ENCODE assay signal across 13 cellular contexts in the genomic region with DNA sequence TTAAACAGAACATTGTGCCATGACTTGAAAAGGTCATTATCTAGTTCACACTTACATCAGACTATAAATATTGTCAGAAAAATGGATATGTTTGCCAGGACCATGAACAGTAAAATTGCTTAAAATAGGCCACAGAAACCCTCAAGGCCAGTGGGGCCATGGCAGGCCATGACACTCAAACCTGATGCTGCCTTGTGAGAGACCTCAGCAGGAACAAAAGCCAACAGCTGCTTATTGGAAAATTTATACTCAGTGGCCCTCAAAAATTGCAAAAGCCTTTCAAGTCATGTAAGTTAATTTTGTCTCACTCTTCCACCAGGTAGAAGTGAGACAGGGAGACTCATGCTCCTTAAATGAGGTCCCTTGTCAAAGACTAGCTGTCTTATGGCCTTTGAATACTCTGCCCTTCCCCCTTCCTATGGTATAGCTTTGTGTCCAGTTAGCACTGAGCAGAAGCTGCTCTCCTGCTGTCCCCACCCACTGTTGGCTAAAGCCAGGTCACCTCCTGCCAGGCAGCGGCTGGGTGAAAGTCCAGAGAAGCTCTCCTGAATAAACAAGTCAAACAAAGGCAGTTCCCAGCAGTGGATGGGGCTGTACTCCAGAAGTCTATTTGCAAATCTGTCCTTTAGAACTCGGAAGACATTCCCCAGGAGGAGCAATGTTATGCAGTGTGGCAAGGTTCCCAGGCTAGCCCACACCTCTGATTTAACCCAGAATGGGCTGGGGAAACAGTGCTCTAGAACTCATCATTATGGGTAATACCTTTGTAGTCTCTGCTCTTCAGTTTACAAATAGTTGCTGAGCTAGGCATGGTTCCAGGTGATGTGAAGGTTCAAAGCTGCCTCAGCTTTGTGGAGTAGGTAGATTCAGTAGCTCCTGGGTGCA. TPM values are rescaled to one million over a fixed set of nuclear protein-coding genes. Genes with fewer than 3 reads are reported as not detected.
DNase-seq lines count a peak whose midpoint lies in the region; ATAC-seq and TF ChIP-seq lines count a peak whose summit lies in the region.
"Had no signal": no experiment of that assay in that cellular context is flagged by ENCODE, and none has a peak within 500 bp of the region (broad histone marks: within the 10 kb centered on the region; RNA-seq: fewer than 3 reads in every experiment).

No MANE protein-coding gene starts in this region.

- intact Hi-C loops in left ventricle myocardium inferior (cut with micrococcal nuclease): loop anchor here (10.0 kb wide), 2 partner anchors 352 to 462 kb away; no protein-coding TSS in a partner anchor

- H3K27ac ChIP-seq in left ventricle myocardium inferior (replicated peaks): peak overlapping the region; percentile 64
- H3K27ac ChIP-seq: neural progenitor cell had no signal

- H3K9me3 ChIP-seq in left ventricle myocardium inferior (replicated peaks): peaks cover 6% of the 10 kb centered on the region
- no peaks in the 10 kb centered on the region for H3K9me3 ChIP-seq in HAP-1

- no peak for TF ChIP-seq CTCF in WTC11 (IDR thresholded peaks at IDR 0.05)
- no peak for TF ChIP-seq CTCF in left ventricle myocardium inferior (IDR thresholded peaks at IDR 0.05; ENCODE audit: borderline replicate concordance)

- CTCF ChIA-PET in WTC11 (lab: Charles Lee): interaction anchor here (0.5 to 5.1 kb wide), 4 partner anchors 16 to 61 kb away, joined by 3 to 36 read pairs (median 19); a partner anchor contains a TSS

- H3K4me3 Mint-ChIP-seq in WTC11: no peak overlapping the region
- H3K4me3 Mint-ChIP-seq: neural progenitor cell had no signal

- H3K4me3 ChIP-seq in left ventricle myocardium inferior: no peak overlapping the region
- H3K4me3 ChIP-seq in HAP-1: no peak overlapping the region
- H3K4me3 ChIP-seq: GM12878, neural progenitor cell had no signal

- H3K4me1 ChIP-seq in left ventricle myocardium inferior: peaks cover 60% of the 10 kb centered on the region
- H3K4me1 ChIP-seq in HAP-1: peaks cover 20% of the 10 kb centered on the region

- in situ Hi-C loops in HAP-1 (cut with MboI; ENCODE audit: low sequenced_read_pairs): loop anchor here (10.0 kb wide), 1 partner anchor 408 kb away; no protein-coding TSS in a partner anchor

- H3K27me3 Mint-ChIP-seq in WTC11 (ENCODE audit: low read depth): no peaks in the 10 kb centered on the region

- H3K27me3 ChIP-seq in left ventricle myocardium inferior (ENCODE audit: low read depth) (no peaks in the 10 kb centered on the region), HAP-1 (ENCODE audit: low read depth) (no peaks in the 10 kb centered on the region)
- H3K27me3 ChIP-seq: neural progenitor cell had no signal

- H3K36me3 ChIP-seq in left ventricle myocardium inferior (no peaks in the 10 kb centered on the region), HAP-1 (replicated peaks) (no peaks in the 10 kb centered on the region)
- H3K36me3 ChIP-seq: neural progenitor cell had no signal

- H3K36me3 Mint-ChIP-seq in WTC11: no peaks in the 10 kb centered on the region; the same call in 1 of the 2 replicates
- H3K36me3 Mint-ChIP-seq: neural progenitor cell had no signal

- H3K9me3 Mint-ChIP-seq in WTC11: peaks cover 7% of the 10 kb centered on the region

- POLR2A ChIA-PET in WTC11 (lab: Charles Lee): no interaction called here

- peaks cover 46% of the 10 kb centered on the region for H3K4me1 Mint-ChIP-seq in WTC11

- DNase-seq in DMS53 (lab: John Stamatoyannopoulos, UW) (peak; percentile 89), WTC11 (ENCODE audit: low spot score) (no peak), left ventricle myocardium inferior (peak; percentile 27), renal cortical epithelial cell (ENCODE audit: low read depth) (peak; percentile 68), HAP-1 (ENCODE audit: low spot score in 2 of 2) (no peak), MV-4-11 (lab: John Stamatoyannopoulos, UW) (no peak), NCI-H82 treated with DMSO at 0.1 percent for 48 hours (lab: John Stamatoyannopoulos, UW; ENCODE audit: unreplicated experiment) (no peak)
- DNase-seq: activated CD4-positive, alpha-beta T cell treated with anti-CD3 and anti-CD28 coated beads, Interleukin-2, amount 50 U/mL, for 4 hours; amygdala; NCI-H187 had no signal

- H3K27ac Mint-ChIP-seq in WTC11: no peak overlapping the region
- H3K27ac Mint-ChIP-seq: neural progenitor cell had no signal

- ATAC-seq in WTC11 (no peak), GM21825 (IDR thresholded peaks at IDR 0.05; ENCODE audit: unreplicated experiment) (no peak)
- ATAC-seq: GM12878 had no signal

TF ChIP-seq in WTC11, 78 proteins besides CTCF, POLR2A, EP300 and RAD21:
- TF ChIP-seq ZNF423 (CRISPR knock-in tag; IDR thresholded peaks at IDR 0.05): peak; percentile 83
- TF ChIP-seq, protein P1, sequence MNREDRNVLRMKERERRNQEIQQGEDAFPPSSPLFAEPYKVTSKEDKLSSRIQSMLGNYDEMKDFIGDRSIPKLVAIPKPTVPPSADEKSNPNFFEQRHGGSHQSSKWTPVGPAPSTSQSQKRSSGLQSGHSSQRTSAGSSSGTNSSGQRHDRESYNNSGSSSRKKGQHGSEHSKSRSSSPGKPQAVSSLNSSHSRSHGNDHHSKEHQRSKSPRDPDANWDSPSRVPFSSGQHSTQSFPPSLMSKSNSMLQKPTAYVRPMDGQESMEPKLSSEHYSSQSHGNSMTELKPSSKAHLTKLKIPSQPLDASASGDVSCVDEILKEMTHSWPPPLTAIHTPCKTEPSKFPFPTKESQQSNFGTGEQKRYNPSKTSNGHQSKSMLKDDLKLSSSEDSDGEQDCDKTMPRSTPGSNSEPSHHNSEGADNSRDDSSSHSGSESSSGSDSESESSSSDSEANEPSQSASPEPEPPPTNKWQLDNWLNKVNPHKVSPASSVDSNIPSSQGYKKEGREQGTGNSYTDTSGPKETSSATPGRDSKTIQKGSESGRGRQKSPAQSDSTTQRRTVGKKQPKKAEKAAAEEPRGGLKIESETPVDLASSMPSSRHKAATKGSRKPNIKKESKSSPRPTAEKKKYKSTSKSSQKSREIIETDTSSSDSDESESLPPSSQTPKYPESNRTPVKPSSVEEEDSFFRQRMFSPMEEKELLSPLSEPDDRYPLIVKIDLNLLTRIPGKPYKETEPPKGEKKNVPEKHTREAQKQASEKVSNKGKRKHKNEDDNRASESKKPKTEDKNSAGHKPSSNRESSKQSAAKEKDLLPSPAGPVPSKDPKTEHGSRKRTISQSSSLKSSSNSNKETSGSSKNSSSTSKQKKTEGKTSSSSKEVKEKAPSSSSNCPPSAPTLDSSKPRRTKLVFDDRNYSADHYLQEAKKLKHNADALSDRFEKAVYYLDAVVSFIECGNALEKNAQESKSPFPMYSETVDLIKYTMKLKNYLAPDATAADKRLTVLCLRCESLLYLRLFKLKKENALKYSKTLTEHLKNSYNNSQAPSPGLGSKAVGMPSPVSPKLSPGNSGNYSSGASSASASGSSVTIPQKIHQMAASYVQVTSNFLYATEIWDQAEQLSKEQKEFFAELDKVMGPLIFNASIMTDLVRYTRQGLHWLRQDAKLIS (CRISPR knock-in tag; IDR thresholded peaks at IDR 0.05; ENCODE audit: borderline replicate concordance): no peak
- TF ChIP-seq RORB (CRISPR knock-in tag; IDR thresholded peaks at IDR 0.05): no peak
- no peak for TF ChIP-seq ZNF317 (CRISPR knock-in tag; IDR thresholded peaks at IDR 0.05; ENCODE audit: borderline replicate concordance, low read depth)
TF ChIP-seq in WTC11: peak in this region for 1.

RNA-seq across cellular contexts. Expression of a gene that starts 21.4 kb away (rescaled TPM):
- total RNA-seq in WTC11 (2021) (18.7 to 40.8 TPM (median 40.1 TPM) in 3 replicates), left ventricle myocardium inferior (14.2 TPM), renal cortical epithelial cell (56.4 and 57.3 TPM in 2 replicates)

RNA-seq across cellular contexts. Expression of a gene that starts 32.3 kb away (rescaled TPM):
- 46.2 to 53.6 TPM (median 47.6 TPM) in 3 replicates for total RNA-seq in WTC11 (2021)
- 17.8 TPM for total RNA-seq in left ventricle myocardium inferior
- total RNA-seq in renal cortical epithelial cell: 31.6 and 51.4 TPM in 2 replicates

Comparison
In these comparisons a context has a peak if more than half of its experiments do, and no peak if none do; other contexts are left out.
1. DNase-seq: peak in DMS53 (single experiment), left ventricle myocardium inferior (single experiment) and renal cortical epithelial cell (single experiment); none in WTC11 (single experiment), HAP-1 (0 of 2), MV-4-11 (single experiment) and NCI-H82 treated with DMSO at 0.1 percent for 48 hours (single experiment).